ENCODE assay signal across 11 cellular contexts in genomic region chr16:3461120-3461519, GRCh38. TPM values are rescaled to one million over a fixed set of nuclear protein-coding genes. Genes with fewer than 3 reads are reported as not detected.
DNase-seq lines count a peak whose midpoint lies in the region; ATAC-seq lines count a peak whose summit lies in the region.
"Had no signal": no experiment of that assay in that cellular context is flagged by ENCODE, and none has a peak within 500 bp of the region (broad histone marks: within the 10 kb centered on the region; RNA-seq: fewer than 3 reads in every experiment).

No MANE protein-coding gene starts in this region.

- H3K27ac Mint-ChIP-seq in activated T-helper 2 cell treated with anti-CD3 and anti-CD28 coated beads, Interferon-gamma antibody, Interleukin-2, Interleukin-4, amounts not matched to agents 10 μg/mL and 5 μg/mL and 100 μg/mL, durations not matched to agents 14 hours and 24 hours and 36 hours: no peak overlapping the region
- no peak overlapping the region for H3K27ac Mint-ChIP-seq in stimulated activated memory B cell treated with anti-CD40 and anti-IgM and Interleukin-4, amounts not matched to agents 10 μg/mL and 1 μg/mL and 100 μg/mL, for 72 hours

- no peaks in the 10 kb centered on the region for H3K27me3 Mint-ChIP-seq in activated T-helper 2 cell treated with anti-CD3 and anti-CD28 coated beads, Interferon-gamma antibody, Interleukin-2, Interleukin-4, amounts not matched to agents 10 μg/mL and 5 μg/mL and 100 μg/mL, durations not matched to agents 14 hours and 24 hours and 36 hours (ENCODE audit: low read depth)
- no peaks in the 10 kb centered on the region for H3K27me3 Mint-ChIP-seq in stimulated activated memory B cell treated with anti-CD40 and anti-IgM and Interleukin-4, amounts not matched to agents 10 μg/mL and 1 μg/mL and 100 μg/mL, for 72 hours

- H3K36me3 Mint-ChIP-seq in activated T-helper 2 cell treated with anti-CD3 and anti-CD28 coated beads, Interferon-gamma antibody, Interleukin-2, Interleukin-4, amounts not matched to agents 10 μg/mL and 5 μg/mL and 100 μg/mL, durations not matched to agents 14 hours and 24 hours and 36 hours (ENCODE audit: low read depth): peaks cover 16% of the 10 kb centered on the region
- H3K36me3 Mint-ChIP-seq in stimulated activated memory B cell treated with anti-CD40 and anti-IgM and Interleukin-4, amounts not matched to agents 10 μg/mL and 1 μg/mL and 100 μg/mL, for 72 hours: no peaks in the 10 kb centered on the region

- intact Hi-C loops in activated T-helper 2 cell treated with anti-CD3 and anti-CD28 coated beads, Interferon-gamma antibody, Interleukin-2, Interleukin-4, amounts not matched to agents 10 μg/mL and 5 μg/mL and 100 μg/mL, durations not matched to agents 14 hours and 24 hours and 36 hours (cut with micrococcal nuclease): no loop called here

- no peak for ATAC-seq in stimulated activated memory B cell treated with anti-CD40 and anti-IgM and Interleukin-4, amounts not matched to agents 10 μg/mL and 1 μg/mL and 100 μg/mL, for 72 hours
- ATAC-seq: SK-N-SH treated with all-trans-retinoic acid at 6 μM for 48 hours had no signal

- no peak overlapping the region for H3K4me3 Mint-ChIP-seq in activated T-helper 2 cell treated with anti-CD3 and anti-CD28 coated beads, Interferon-gamma antibody, Interleukin-2, Interleukin-4, amounts not matched to agents 10 μg/mL and 5 μg/mL and 100 μg/mL, durations not matched to agents 14 hours and 24 hours and 36 hours (ENCODE audit: low read depth)
- H3K4me3 Mint-ChIP-seq in stimulated activated memory B cell treated with anti-CD40 and anti-IgM and Interleukin-4, amounts not matched to agents 10 μg/mL and 1 μg/mL and 100 μg/mL, for 72 hours: no peak overlapping the region

- no peaks in the 10 kb centered on the region for H3K9me3 Mint-ChIP-seq in activated T-helper 2 cell treated with anti-CD3 and anti-CD28 coated beads, Interferon-gamma antibody, Interleukin-2, Interleukin-4, amounts not matched to agents 10 μg/mL and 5 μg/mL and 100 μg/mL, durations not matched to agents 14 hours and 24 hours and 36 hours
- no peaks in the 10 kb centered on the region for H3K9me3 Mint-ChIP-seq in stimulated activated memory B cell treated with anti-CD40 and anti-IgM and Interleukin-4, amounts not matched to agents 10 μg/mL and 1 μg/mL and 100 μg/mL, for 72 hours
- H3K9me3 Mint-ChIP-seq: H9 had no signal

- peaks cover 33% of the 10 kb centered on the region for H3K4me1 Mint-ChIP-seq in activated T-helper 2 cell treated with anti-CD3 and anti-CD28 coated beads, Interferon-gamma antibody, Interleukin-2, Interleukin-4, amounts not matched to agents 10 μg/mL and 5 μg/mL and 100 μg/mL, durations not matched to agents 14 hours and 24 hours and 36 hours (ENCODE audit: low read depth)
- H3K4me1 Mint-ChIP-seq in stimulated activated memory B cell treated with anti-CD40 and anti-IgM and Interleukin-4, amounts not matched to agents 10 μg/mL and 1 μg/mL and 100 μg/mL, for 72 hours: peaks cover 45% of the 10 kb centered on the region

- peak; percentile 22 to 58 (median 34) for DNase-seq in stimulated activated naive CD4-positive, alpha-beta T cell (lab: John Stamatoyannopoulos, UW)
- no peak for DNase-seq in stimulated activated naive CD4-positive, alpha-beta T cell treated with Interleukin-2 at 50 U/mL for 16 hours (lab: John Stamatoyannopoulos, UW)
- DNase-seq in activated CD4-positive, alpha-beta T cell treated with anti-CD3 and anti-CD28 coated beads for 48 hours: peak; percentile 40
- DNase-seq in epidermal melanocyte (ENCODE audit: insufficient read length, low spot score) (peak; percentile 8), amniotic stem cell (lab: John Stamatoyannopoulos, UW) (no peak), T-helper 9 cell (no peak)
- DNase-seq in activated T-helper 2 cell treated with anti-CD3 and anti-CD28 coated beads, Interferon-gamma antibody, Interleukin-2, Interleukin-4, amounts not matched to agents 10 μg/mL and 5 μg/mL and 100 μg/mL, durations not matched to agents 14 hours and 24 hours and 36 hours (ENCODE audit: low spot score): no peak
- DNase-seq: H9 had no signal

RNA-seq across cellular contexts. Expression of gene NAA60, which starts 17.6 kb away (rescaled TPM):
- 31.0 and 36.2 TPM in 2 replicates for total RNA-seq in activated T-helper 2 cell treated with anti-CD3 and anti-CD28 coated beads, Interferon-gamma antibody, Interleukin-2, Interleukin-4, amounts not matched to agents 10 μg/mL and 5 μg/mL and 100 μg/mL, durations not matched to agents 14 hours and 24 hours and 36 hours

RNA-seq across cellular contexts. Expression of gene ZNF597, which starts 17.8 kb away (rescaled TPM):
- total RNA-seq in activated T-helper 2 cell treated with anti-CD3 and anti-CD28 coated beads, Interferon-gamma antibody, Interleukin-2, Interleukin-4, amounts not matched to agents 10 μg/mL and 5 μg/mL and 100 μg/mL, durations not matched to agents 14 hours and 24 hours and 36 hours: 1.8 and 1.9 TPM in 2 replicates

RNA-seq across cellular contexts. Expression of gene C16orf90, which starts 34.2 kb away (rescaled TPM):
- not detected in 2 replicates for total RNA-seq in activated T-helper 2 cell treated with anti-CD3 and anti-CD28 coated beads, Interferon-gamma antibody, Interleukin-2, Interleukin-4, amounts not matched to agents 10 μg/mL and 5 μg/mL and 100 μg/mL, durations not matched to agents 14 hours and 24 hours and 36 hours
- total RNA-seq: H9, temporal lobe had no signal

RNA-seq across cellular contexts. Expression of gene CLUAP1, which starts 39.7 kb away (rescaled TPM):
- total RNA-seq in activated T-helper 2 cell treated with anti-CD3 and anti-CD28 coated beads, Interferon-gamma antibody, Interleukin-2, Interleukin-4, amounts not matched to agents 10 μg/mL and 5 μg/mL and 100 μg/mL, durations not matched to agents 14 hours and 24 hours and 36 hours: 13.7 and 19.9 TPM in 2 replicates

Comparison
In these comparisons a context has a peak if more than half of its experiments do, and no peak if none do; other contexts are left out.
1. DNase-seq: peak in stimulated activated naive CD4-positive, alpha-beta T cell (6 of 6), activated CD4-positive, alpha-beta T cell treated with anti-CD3 and anti-CD28 coated beads for 48 hours (single experiment) and epidermal melanocyte (single experiment); none in stimulated activated naive CD4-positive, alpha-beta T cell treated with Interleukin-2 at 50 U/mL for 16 hours (single experiment), amniotic stem cell (single experiment), activated T-helper 2 cell treated with anti-CD3 and anti-CD28 coated beads, Interferon-gamma antibody, Interleukin-2, Interleukin-4, amounts not matched to agents 10 μg/mL and 5 μg/mL and 100 μg/mL, durations not matched to agents 14 hours and 24 hours and 36 hours (single experiment) and T-helper 9 cell (single experiment).